Comparison of ENCODE assay signal across 1 cellular context in the genomic region with DNA sequence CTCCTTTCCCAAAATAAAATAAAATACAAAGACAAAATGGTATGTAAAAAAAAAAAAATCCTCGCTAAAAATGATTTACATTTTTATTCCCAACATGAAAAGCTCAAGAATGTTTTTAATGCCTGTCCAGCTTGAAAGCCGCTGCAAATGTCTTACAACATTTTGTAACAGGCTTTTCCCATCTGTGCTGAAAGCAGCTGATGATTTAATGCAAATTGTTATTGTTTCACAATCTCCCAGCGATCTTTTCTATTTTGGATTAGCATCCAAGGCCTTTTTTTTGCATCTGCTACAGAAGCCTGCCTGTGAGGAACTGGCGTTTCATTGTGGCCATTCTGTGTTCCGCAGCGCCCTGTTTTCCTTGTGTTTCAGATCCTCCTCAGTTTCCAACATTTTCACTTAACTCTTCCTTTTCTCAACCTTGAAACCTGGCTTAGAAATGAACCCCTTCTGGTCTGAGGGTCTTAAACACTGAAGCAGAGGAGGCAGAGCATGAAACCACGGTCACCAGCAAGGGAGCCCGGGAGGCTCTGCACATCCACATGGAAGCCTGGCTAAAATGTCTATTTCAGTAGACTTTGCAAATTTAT.
A peak's percentile ranks its signal among the peaks of the same experiment; 100 is the strongest.
TF ChIP-seq lines count a peak whose summit lies in the region.

No MANE protein-coding gene starts in this region.

TF ChIP-seq in SK-N-SH, 30 proteins besides CTCF, POLR2A, EP300 and RAD21 (continued from another document):
- TF ChIP-seq, protein P1, sequence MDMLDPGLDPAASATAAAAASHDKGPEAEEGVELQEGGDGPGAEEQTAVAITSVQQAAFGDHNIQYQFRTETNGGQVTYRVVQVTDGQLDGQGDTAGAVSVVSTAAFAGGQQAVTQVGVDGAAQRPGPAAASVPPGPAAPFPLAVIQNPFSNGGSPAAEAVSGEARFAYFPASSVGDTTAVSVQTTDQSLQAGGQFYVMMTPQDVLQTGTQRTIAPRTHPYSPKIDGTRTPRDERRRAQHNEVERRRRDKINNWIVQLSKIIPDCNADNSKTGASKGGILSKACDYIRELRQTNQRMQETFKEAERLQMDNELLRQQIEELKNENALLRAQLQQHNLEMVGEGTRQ (IDR thresholded peaks at IDR 0.05; ENCODE audit: borderline replicate concordance, low read depth, low read length): no peak
- TF ChIP-seq RCOR1 (IDR thresholded peaks at IDR 0.05; ENCODE audit: low read length): 0 out of 2 replicates have a peak, but pooled peaks have one; percentile 1
TF ChIP-seq in SK-N-SH: peak in this region for 2.
